1 cellular context compared by ENCODE assay signal in genomic region chr6:42075159-42075838, GRCh38.
TF ChIP-seq lines count a peak whose summit lies in the region.

No MANE protein-coding gene starts in this region.

TF ChIP-seq in HepG2, 621 proteins besides CTCF, POLR2A, EP300 and RAD21 (continued from another document):
- TF ChIP-seq USF2 (IDR thresholded peaks at IDR 0.05; ENCODE audit: low read depth, low read length) (no peak), USF2 (CRISPR knock-in tag; IDR thresholded peaks at IDR 0.05; ENCODE audit: borderline replicate concordance) (no peak), ZNF672 (CRISPR knock-in tag; IDR thresholded peaks at IDR 0.05) (no peak), NFYB (CRISPR knock-in tag; IDR thresholded peaks at IDR 0.05) (no peak), ZNF766 (CRISPR knock-in tag; IDR thresholded peaks at IDR 0.05; ENCODE audit: borderline replicate concordance) (no peak), GATAD2A (CRISPR knock-in tag; IDR thresholded peaks at IDR 0.05) (peak; percentile 61; the same call in 1 of the 2 replicates), ZNF614 (CRISPR knock-in tag; IDR thresholded peaks at IDR 0.05; ENCODE audit: borderline replicate concordance) (peak; percentile 45; the same call in 1 of the 2 replicates), HNRNPUL1 (IDR thresholded peaks at IDR 0.05; ENCODE audit: low read depth, low read length) (no peak), CHCHD3 (CRISPR knock-in tag; IDR thresholded peaks at IDR 0.05) (no peak), ZNF484 (CRISPR knock-in tag; IDR thresholded peaks at IDR 0.05; ENCODE audit: borderline replicate concordance, low read depth) (no peak), ZNF768 (CRISPR knock-in tag; IDR thresholded peaks at IDR 0.05) (no peak), ZNF891 (CRISPR knock-in tag; IDR thresholded peaks at IDR 0.05) (no peak), MYPOP (CRISPR knock-in tag; IDR thresholded peaks at IDR 0.05) (no peak), PHB2 (IDR thresholded peaks at IDR 0.05; ENCODE audit: partially characterized antibody) (no peak), ZNF256 (CRISPR knock-in tag; conservative IDR thresholded peaks at IDR 0.05) (no peak), IRF2 (CRISPR knock-in tag; IDR thresholded peaks at IDR 0.05) (0 out of 2 replicates have a peak, but pooled peaks have one; percentile 27), YEATS2 (CRISPR knock-in tag; IDR thresholded peaks at IDR 0.05; ENCODE audit: borderline replicate concordance) (peak; percentile 56; the same call in 1 of the 2 replicates), NR2F1 (CRISPR knock-in tag; IDR thresholded peaks at IDR 0.05) (no peak), ZNF597 (CRISPR knock-in tag; IDR thresholded peaks at IDR 0.05) (no peak), NFE2L2 (IDR thresholded peaks at IDR 0.05; ENCODE audit: low read length) (no peak), DBP (CRISPR knock-in tag; IDR thresholded peaks at IDR 0.05; ENCODE audit: not compliant biosample characterization) (no peak), CREB1 (IDR thresholded peaks at IDR 0.05) (no peak), CREB1 (CRISPR knock-in tag; IDR thresholded peaks at IDR 0.05) (no peak), ZBTB7A (CRISPR knock-in tag; IDR thresholded peaks at IDR 0.05) (no peak), ZNF556 (CRISPR knock-in tag; IDR thresholded peaks at IDR 0.05; ENCODE audit: borderline replicate concordance) (no peak), DMTF1 (CRISPR knock-in tag; IDR thresholded peaks at IDR 0.05) (no peak), HNF4G (IDR thresholded peaks at IDR 0.05; ENCODE audit: borderline replicate concordance, low read depth, low read length) (no peak), HNF4G (CRISPR knock-in tag; IDR thresholded peaks at IDR 0.05; ENCODE audit: borderline replicate concordance, low read depth) (no peak), NR2F2 (IDR thresholded peaks at IDR 0.05; ENCODE audit: borderline replicate concordance, low read depth) (no peak), NAIF1 (CRISPR knock-in tag; IDR thresholded peaks at IDR 0.05; ENCODE audit: borderline replicate concordance) (no peak), ARHGAP35 (CRISPR knock-in tag; IDR thresholded peaks at IDR 0.05; ENCODE audit: borderline replicate concordance) (no peak), SNAPC5 (CRISPR knock-in tag; IDR thresholded peaks at IDR 0.05; ENCODE audit: borderline replicate concordance) (no peak), ZMYM4 (CRISPR knock-in tag; IDR thresholded peaks at IDR 0.05) (no peak), RFX1 (IDR thresholded peaks at IDR 0.05) (no peak), ZNF598 (CRISPR knock-in tag; IDR thresholded peaks at IDR 0.05; ENCODE audit: borderline replicate concordance) (0 out of 2 replicates have a peak, but pooled peaks have one; percentile 18), HHEX (CRISPR knock-in tag; IDR thresholded peaks at IDR 0.05) (no peak), ZNF761 (CRISPR knock-in tag; conservative IDR thresholded peaks at IDR 0.05) (no peak), ZSCAN30 (CRISPR knock-in tag; IDR thresholded peaks at IDR 0.05) (no peak), ZNF383 (CRISPR knock-in tag; IDR thresholded peaks at IDR 0.05; ENCODE audit: borderline replicate concordance) (no peak), SP1 (IDR thresholded peaks at IDR 0.05) (no peak), SP1 (CRISPR knock-in tag; IDR thresholded peaks at IDR 0.05) (no peak)
- TF ChIP-seq, protein P1, sequence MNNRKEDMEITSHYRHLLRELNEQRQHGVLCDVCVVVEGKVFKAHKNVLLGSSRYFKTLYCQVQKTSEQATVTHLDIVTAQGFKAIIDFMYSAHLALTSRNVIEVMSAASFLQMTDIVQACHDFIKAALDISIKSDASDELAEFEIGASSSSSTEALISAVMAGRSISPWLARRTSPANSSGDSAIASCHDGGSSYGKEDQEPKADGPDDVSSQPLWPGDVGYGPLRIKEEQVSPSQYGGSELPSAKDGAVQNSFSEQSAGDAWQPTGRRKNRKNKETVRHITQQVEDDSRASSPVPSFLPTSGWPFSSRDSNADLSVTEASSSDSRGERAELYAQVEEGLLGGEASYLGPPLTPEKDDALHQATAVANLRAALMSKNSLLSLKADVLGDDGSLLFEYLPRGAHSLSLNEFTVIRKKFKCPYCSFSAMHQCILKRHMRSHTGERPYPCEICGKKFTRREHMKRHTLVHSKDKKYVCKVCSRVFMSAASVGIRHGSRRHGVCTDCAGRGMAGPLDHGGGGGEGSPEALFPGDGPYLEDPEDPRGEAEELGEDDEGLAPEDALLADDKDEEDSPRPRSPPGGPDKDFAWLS (CRISPR knock-in tag; IDR thresholded peaks at IDR 0.05; ENCODE audit: borderline replicate concordance): no peak
- TF ChIP-seq, protein P2, sequence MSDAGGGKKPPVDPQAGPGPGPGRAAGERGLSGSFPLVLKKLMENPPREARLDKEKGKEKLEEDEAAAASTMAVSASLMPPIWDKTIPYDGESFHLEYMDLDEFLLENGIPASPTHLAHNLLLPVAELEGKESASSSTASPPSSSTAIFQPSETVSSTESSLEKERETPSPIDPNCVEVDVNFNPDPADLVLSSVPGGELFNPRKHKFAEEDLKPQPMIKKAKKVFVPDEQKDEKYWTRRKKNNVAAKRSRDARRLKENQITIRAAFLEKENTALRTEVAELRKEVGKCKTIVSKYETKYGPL (CRISPR knock-in tag; IDR thresholded peaks at IDR 0.05): no peak
